In the genomic region with DNA sequence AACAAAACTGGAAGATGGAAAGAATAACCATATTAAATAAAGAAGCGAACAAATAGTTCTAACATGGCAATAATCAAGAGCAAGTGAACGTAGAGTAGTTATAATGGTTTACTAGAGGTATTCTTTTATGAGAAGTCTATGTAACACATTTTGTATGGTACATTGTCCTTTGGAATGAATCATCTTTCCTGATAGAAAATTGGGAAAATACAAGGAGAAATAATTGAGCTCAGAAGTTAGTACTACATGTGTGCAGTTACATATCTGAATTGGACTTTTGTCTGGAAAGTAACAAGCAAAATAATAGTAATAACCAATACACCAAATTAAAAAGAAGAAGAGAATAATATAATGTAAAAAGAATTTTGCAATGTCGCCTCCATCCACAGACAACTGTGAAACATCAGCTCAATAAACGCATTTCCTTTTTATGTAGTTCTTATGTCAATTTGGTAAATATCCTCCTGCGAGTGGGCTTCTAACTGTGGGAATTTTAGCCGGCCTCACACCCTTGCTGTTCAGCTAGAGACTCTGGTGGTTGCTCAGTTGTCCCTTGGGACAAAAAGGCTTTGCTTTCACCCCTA, we compare ENCODE assay signal across 2 cellular contexts.
TF ChIP-seq lines count a peak whose summit lies in the region.

No MANE protein-coding gene starts in this region.

TF ChIP-seq in SK-N-SH, 30 proteins besides CTCF, POLR2A, EP300 and RAD21 (continued from another document):
- TF ChIP-seq, protein P1, sequence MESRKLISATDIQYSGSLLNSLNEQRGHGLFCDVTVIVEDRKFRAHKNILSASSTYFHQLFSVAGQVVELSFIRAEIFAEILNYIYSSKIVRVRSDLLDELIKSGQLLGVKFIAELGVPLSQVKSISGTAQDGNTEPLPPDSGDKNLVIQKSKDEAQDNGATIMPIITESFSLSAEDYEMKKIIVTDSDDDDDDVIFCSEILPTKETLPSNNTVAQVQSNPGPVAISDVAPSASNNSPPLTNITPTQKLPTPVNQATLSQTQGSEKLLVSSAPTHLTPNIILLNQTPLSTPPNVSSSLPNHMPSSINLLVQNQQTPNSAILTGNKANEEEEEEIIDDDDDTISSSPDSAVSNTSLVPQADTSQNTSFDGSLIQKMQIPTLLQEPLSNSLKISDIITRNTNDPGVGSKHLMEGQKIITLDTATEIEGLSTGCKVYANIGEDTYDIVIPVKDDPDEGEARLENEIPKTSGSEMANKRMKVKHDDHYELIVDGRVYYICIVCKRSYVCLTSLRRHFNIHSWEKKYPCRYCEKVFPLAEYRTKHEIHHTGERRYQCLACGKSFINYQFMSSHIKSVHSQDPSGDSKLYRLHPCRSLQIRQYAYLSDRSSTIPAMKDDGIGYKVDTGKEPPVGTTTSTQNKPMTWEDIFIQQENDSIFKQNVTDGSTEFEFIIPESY (IDR thresholded peaks at IDR 0.05; ENCODE audit: borderline replicate concordance, low read depth), result no peak

TF ChIP-seq in SK-N-SH treated with all-trans-retinoic acid at 6 μM for 48 hours, 23 proteins besides CTCF, POLR2A, EP300 and RAD21 (continued from another document):
- TF ChIP-seq, protein P2, sequence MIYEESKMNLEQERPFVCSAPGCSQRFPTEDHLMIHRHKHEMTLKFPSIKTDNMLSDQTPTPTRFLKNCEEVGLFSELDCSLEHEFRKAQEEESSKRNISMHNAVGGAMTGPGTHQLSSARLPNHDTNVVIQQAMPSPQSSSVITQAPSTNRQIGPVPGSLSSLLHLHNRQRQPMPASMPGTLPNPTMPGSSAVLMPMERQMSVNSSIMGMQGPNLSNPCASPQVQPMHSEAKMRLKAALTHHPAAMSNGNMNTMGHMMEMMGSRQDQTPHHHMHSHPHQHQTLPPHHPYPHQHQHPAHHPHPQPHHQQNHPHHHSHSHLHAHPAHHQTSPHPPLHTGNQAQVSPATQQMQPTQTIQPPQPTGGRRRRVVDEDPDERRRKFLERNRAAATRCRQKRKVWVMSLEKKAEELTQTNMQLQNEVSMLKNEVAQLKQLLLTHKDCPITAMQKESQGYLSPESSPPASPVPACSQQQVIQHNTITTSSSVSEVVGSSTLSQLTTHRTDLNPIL (CRISPR knock-in tag; IDR thresholded peaks at IDR 0.05; ENCODE audit: low read depth), result no peak
- TF ChIP-seq SNAI2 (CRISPR knock-in tag; IDR thresholded peaks at IDR 0.05) (no peak), RARB (CRISPR knock-in tag; IDR thresholded peaks at IDR 0.05) (no peak), ZFP3 (CRISPR knock-in tag; IDR thresholded peaks at IDR 0.05) (no peak), ISL1 (CRISPR knock-in tag; IDR thresholded peaks at IDR 0.05) (no peak), CSDC2 (CRISPR knock-in tag; IDR thresholded peaks at IDR 0.05) (no peak), TCF4 (CRISPR knock-in tag; IDR thresholded peaks at IDR 0.05; ENCODE audit: borderline replicate concordance) (no peak), GLIS3 (CRISPR knock-in tag; IDR thresholded peaks at IDR 0.05) (no peak), TOX (CRISPR knock-in tag; IDR thresholded peaks at IDR 0.05; ENCODE audit: borderline replicate concordance) (no peak), ESRRG (CRISPR knock-in tag; IDR thresholded peaks at IDR 0.05) (no peak)
- TF ChIP-seq, protein P3, sequence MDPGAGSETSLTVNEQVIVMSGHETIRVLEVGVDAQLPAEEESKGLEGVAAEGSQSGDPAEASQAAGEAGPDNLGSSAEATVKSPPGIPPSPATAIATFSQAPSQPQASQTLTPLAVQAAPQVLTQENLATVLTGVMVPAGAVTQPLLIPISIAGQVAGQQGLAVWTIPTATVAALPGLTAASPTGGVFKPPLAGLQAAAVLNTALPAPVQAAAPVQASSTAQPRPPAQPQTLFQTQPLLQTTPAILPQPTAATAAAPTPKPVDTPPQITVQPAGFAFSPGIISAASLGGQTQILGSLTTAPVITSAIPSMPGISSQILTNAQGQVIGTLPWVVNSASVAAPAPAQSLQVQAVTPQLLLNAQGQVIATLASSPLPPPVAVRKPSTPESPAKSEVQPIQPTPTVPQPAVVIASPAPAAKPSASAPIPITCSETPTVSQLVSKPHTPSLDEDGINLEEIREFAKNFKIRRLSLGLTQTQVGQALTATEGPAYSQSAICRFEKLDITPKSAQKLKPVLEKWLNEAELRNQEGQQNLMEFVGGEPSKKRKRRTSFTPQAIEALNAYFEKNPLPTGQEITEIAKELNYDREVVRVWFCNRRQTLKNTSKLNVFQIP (CRISPR knock-in tag; IDR thresholded peaks at IDR 0.05; ENCODE audit: borderline replicate concordance, low read depth), result no peak
- TF ChIP-seq, protein P4, sequence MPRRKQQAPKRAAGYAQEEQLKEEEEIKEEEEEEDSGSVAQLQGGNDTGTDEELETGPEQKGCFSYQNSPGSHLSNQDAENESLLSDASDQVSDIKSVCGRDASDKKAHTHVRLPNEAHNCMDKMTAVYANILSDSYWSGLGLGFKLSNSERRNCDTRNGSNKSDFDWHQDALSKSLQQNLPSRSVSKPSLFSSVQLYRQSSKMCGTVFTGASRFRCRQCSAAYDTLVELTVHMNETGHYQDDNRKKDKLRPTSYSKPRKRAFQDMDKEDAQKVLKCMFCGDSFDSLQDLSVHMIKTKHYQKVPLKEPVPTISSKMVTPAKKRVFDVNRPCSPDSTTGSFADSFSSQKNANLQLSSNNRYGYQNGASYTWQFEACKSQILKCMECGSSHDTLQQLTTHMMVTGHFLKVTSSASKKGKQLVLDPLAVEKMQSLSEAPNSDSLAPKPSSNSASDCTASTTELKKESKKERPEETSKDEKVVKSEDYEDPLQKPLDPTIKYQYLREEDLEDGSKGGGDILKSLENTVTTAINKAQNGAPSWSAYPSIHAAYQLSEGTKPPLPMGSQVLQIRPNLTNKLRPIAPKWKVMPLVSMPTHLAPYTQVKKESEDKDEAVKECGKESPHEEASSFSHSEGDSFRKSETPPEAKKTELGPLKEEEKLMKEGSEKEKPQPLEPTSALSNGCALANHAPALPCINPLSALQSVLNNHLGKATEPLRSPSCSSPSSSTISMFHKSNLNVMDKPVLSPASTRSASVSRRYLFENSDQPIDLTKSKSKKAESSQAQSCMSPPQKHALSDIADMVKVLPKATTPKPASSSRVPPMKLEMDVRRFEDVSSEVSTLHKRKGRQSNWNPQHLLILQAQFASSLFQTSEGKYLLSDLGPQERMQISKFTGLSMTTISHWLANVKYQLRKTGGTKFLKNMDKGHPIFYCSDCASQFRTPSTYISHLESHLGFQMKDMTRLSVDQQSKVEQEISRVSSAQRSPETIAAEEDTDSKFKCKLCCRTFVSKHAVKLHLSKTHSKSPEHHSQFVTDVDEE (CRISPR knock-in tag; IDR thresholded peaks at IDR 0.05), result no peak
